ENCODE assay signal across 8 cellular contexts in the genomic region with DNA sequence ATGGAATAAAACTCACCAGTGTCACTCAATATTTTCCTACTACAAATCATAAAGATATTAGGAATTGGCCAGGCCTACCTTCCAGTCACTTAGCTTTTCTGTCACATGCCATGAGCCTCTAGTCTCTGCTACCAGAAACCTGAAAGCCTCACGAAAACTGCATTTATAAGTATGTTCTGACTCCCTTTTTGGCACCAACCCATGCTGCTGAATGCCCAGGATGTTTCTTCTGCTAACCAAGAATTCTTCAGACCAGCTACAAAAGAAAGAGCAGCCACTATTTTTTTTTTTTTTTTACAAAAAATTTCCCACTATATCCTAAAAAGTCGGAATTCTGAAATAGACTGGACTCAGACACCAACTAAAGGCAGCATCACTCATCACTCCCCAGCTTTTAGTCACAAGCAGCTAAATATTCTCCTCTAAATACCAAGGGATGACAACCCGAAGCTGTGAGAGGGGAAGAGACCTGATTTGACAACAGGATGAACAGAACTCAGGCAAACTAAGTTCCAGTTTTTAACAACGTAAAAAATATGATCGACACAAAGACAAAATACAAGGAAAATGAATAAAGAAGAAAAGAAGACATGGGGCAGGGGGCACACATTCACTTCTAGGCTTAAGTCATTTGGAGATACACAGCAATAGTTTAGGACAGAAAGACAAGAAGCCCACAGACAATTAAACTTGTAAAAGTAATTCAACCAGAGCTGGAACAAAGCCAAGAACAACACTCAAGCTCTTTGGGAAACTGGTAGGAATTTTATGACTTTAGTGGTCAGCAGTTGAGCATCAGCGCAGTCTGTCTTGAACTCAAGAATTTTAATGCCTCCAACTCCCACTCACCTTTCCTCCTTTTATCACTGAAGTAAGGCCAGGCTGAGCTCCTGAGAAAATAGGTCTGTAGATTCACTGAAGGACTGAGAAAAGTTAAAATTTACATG. TPM values are rescaled to one million over a fixed set of nuclear protein-coding genes. Genes with fewer than 3 reads are reported as not detected.
DNase-seq lines count a peak whose midpoint lies in the region; ATAC-seq and TF ChIP-seq lines count a peak whose summit lies in the region.

No MANE protein-coding gene starts in this region.

- peaks cover 0 to 4% of the 10 kb centered on the region in 2 donors for H3K36me3 ChIP-seq in muscle layer of duodenum (ENCODE audit: control insufficient read depth in 1 of 2, insufficient read depth in 2 of 2, low read length in 2 of 2)

- no peaks in the 10 kb centered on the region for H3K27me3 Mint-ChIP-seq in activated CD4-positive, alpha-beta T cell treated with anti-CD3 and anti-CD28 coated beads, Interleukin-2, amount 10 ng/mL, durations not matched to agents 24 days and 14 days
- H3K27me3 Mint-ChIP-seq in chondrocyte (ENCODE audit: low read depth): no peaks in the 10 kb centered on the region

- H3K27ac Mint-ChIP-seq in activated CD4-positive, alpha-beta T cell treated with anti-CD3 and anti-CD28 coated beads, Interleukin-2, amount 10 ng/mL, durations not matched to agents 24 days and 14 days: peak overlapping the region; percentile 99
- peak overlapping the region; percentile 95 for H3K27ac Mint-ChIP-seq in chondrocyte (ENCODE audit: unreplicated experiment)

- H3K27ac ChIP-seq in muscle layer of duodenum (ENCODE audit: low read length): peak overlapping the region; percentile 99

- intact Hi-C loops in activated CD4-positive, alpha-beta T cell treated with anti-CD3 and anti-CD28 coated beads, Interleukin-2, amount 10 ng/mL, durations not matched to agents 24 days and 14 days (cut with micrococcal nuclease): loop anchor here (2.0 to 5.0 kb wide), 4 partner anchors 56 to 362 kb away; partner anchors contain the start of genes IGSF8 and PEA15

- no peak for DNase-seq in activated CD4-positive, alpha-beta T cell treated with anti-CD3 and anti-CD28 coated beads, Interleukin-2, amount 10 ng/mL, durations not matched to agents 24 days and 14 days
- DNase-seq in activated CD4-positive, alpha-beta T cell treated with anti-CD3 and anti-CD28 coated beads for 48 hours: no peak
- peak; percentile 25 for DNase-seq in NCI-H460 (ENCODE audit: extremely low read depth, low read depth)
- no peak for DNase-seq in chondrocyte (ENCODE audit: low spot score)
- DNase-seq in putamen (ENCODE audit: low spot score): no peak

- peaks cover 32% of the 10 kb centered on the region for H3K4me1 Mint-ChIP-seq in activated CD4-positive, alpha-beta T cell treated with anti-CD3 and anti-CD28 coated beads, Interleukin-2, amount 10 ng/mL, durations not matched to agents 24 days and 14 days
- H3K4me1 Mint-ChIP-seq in chondrocyte (ENCODE audit: low read depth): peaks cover 67% of the 10 kb centered on the region

- H3K36me3 Mint-ChIP-seq in activated CD4-positive, alpha-beta T cell treated with anti-CD3 and anti-CD28 coated beads, Interleukin-2, amount 10 ng/mL, durations not matched to agents 24 days and 14 days (ENCODE audit: low read depth): peaks cover 20% of the 10 kb centered on the region
- H3K36me3 Mint-ChIP-seq in chondrocyte (ENCODE audit: low read depth): no peaks in the 10 kb centered on the region

- H3K4me1 ChIP-seq in muscle layer of duodenum (ENCODE audit: control insufficient read depth in 1 of 2, insufficient read depth in 2 of 2, low read length in 2 of 2): peaks cover 14 to 51% of the 10 kb centered on the region in 2 donors

- no peaks in the 10 kb centered on the region for H3K27me3 ChIP-seq in muscle layer of duodenum (ENCODE audit: low read depth, low read length)

- ATAC-seq in HG02870 (IDR thresholded peaks at IDR 0.05; ENCODE audit: unreplicated experiment) (no peak), HG03039 (IDR thresholded peaks at IDR 0.05; ENCODE audit: unreplicated experiment) (no peak)

- peak overlapping the region; percentile 99 for H3K4me3 Mint-ChIP-seq in activated CD4-positive, alpha-beta T cell treated with anti-CD3 and anti-CD28 coated beads, Interleukin-2, amount 10 ng/mL, durations not matched to agents 24 days and 14 days
- peak overlapping the region; percentile 97 for H3K4me3 Mint-ChIP-seq in chondrocyte (ENCODE audit: unreplicated experiment)

- no peaks in the 10 kb centered on the region for H3K9me3 Mint-ChIP-seq in activated CD4-positive, alpha-beta T cell treated with anti-CD3 and anti-CD28 coated beads, Interleukin-2, amount 10 ng/mL, durations not matched to agents 24 days and 14 days
- H3K9me3 Mint-ChIP-seq in chondrocyte (ENCODE audit: low read depth): no peaks in the 10 kb centered on the region

- H3K9me3 ChIP-seq in muscle layer of duodenum (ENCODE audit: control insufficient read depth in 1 of 2, low read length in 2 of 2): no peaks in the 10 kb centered on the region

- H3K4me3 ChIP-seq in muscle layer of duodenum (ENCODE audit: low read depth in 1 of 2, low read length in 2 of 2): peak overlapping the region; percentile 84

- no peak for TF ChIP-seq CTCF in chondrocyte (IDR thresholded peaks at IDR 0.05)

RNA-seq across cellular contexts. Expression of gene DCAF8, which starts 1.6 kb away (rescaled TPM):
- total RNA-seq in activated CD4-positive, alpha-beta T cell treated with anti-CD3 and anti-CD28 coated beads, Interleukin-2, amount 10 ng/mL, durations not matched to agents 24 days and 14 days: 117 and 121 TPM in 2 replicates
- total RNA-seq in NCI-H460 (2014; rRNA removed; shearing (Covaris generic)): 90.9 and 125 TPM in 2 replicates
- polyA plus RNA-seq in NCI-H460 (2014; cell fraction: nucleus; rRNA removed): 328 and 373 TPM in 2 replicates
- 88.4 to 130 TPM (median 93.7 TPM) in 3 replicates for total RNA-seq in chondrocyte

RNA-seq across cellular contexts. Expression of gene PEX19, which starts 24.2 kb away (rescaled TPM):
- 51.8 and 60.2 TPM in 2 replicates for total RNA-seq in activated CD4-positive, alpha-beta T cell treated with anti-CD3 and anti-CD28 coated beads, Interleukin-2, amount 10 ng/mL, durations not matched to agents 24 days and 14 days
- 52.1 and 53.6 TPM in 2 replicates for total RNA-seq in NCI-H460 (2014; rRNA removed; shearing (Covaris generic))
- polyA plus RNA-seq in NCI-H460 (2014; cell fraction: nucleus; rRNA removed): 27.2 and 33.0 TPM in 2 replicates
- total RNA-seq in chondrocyte: 40.9 to 52.9 TPM (median 43.8 TPM) in 3 replicates

RNA-seq across cellular contexts. Expression of gene PEA15, which starts 55.5 kb away (rescaled TPM):
- total RNA-seq in activated CD4-positive, alpha-beta T cell treated with anti-CD3 and anti-CD28 coated beads, Interleukin-2, amount 10 ng/mL, durations not matched to agents 24 days and 14 days: 70.2 and 70.9 TPM in 2 replicates
- 57.5 and 63.5 TPM in 2 replicates for total RNA-seq in NCI-H460 (2014; rRNA removed; shearing (Covaris generic))
- 29.0 and 44.6 TPM in 2 replicates for polyA plus RNA-seq in NCI-H460 (2014; cell fraction: nucleus; rRNA removed)
- total RNA-seq in chondrocyte: 166 to 335 TPM (median 325 TPM) in 3 replicates
